1 cellular context compared by ENCODE assay signal in the genomic region with DNA sequence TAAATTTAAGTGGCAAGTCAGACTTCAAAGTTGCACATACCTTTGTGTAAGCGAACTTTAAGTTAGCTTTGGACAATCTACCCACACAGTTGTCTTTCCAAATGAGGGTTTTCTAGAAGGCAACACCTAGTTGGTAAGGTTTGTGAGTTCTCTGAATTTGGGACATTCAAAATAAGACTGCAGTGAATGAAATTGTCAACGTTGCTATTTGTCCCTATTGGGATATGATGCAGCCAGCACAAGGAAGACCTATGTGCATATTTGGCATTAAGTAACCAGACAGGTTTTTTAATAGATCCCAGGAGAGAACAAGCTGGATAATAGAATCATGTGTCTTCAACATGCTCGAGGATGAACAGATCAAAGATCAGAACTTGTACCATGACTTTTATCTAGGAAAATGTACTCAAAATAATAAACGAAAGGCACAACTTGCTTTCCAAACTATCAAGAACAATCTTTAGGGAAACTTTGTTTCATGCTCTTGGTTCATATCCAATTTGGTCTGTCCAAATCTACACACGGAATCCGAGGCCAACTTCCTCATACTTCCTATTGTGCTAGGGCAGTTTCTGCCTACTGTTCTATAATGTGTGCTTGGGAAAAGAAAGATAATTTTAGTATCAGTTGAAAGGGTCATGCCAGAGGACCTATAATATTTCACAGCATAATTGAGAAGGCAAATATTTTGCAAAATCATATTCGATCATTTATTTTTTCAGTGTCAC.
TF ChIP-seq lines count a peak whose summit lies in the region.

No MANE protein-coding gene starts in this region.

TF ChIP-seq in endothelial cell of umbilical vein, 7 proteins besides CTCF, POLR2A, EP300 and RAD21 (continued from another document):
- TF ChIP-seq GATA2 (IDR thresholded peaks at IDR 0.05; ENCODE audit: insufficient read depth, insufficient read length, low read depth, low read length) (no peak), MYC (IDR thresholded peaks at IDR 0.05; ENCODE audit: low read depth, low read length) (no peak), JUN (IDR thresholded peaks at IDR 0.05; ENCODE audit: borderline replicate concordance, insufficient read depth, insufficient read length, low read depth) (no peak), FOS (IDR thresholded peaks at IDR 0.05; ENCODE audit: borderline replicate concordance, insufficient read depth, low read length) (no peak), EZH2 (IDR thresholded peaks at IDR 0.05; ENCODE audit: borderline replicate concordance, low read depth, low read length, severe bottlenecking) (no peak)
TF ChIP-seq in endothelial cell of umbilical vein: peak in this region for 0.
